21 cellular contexts compared by ENCODE assay signal in the genomic region with DNA sequence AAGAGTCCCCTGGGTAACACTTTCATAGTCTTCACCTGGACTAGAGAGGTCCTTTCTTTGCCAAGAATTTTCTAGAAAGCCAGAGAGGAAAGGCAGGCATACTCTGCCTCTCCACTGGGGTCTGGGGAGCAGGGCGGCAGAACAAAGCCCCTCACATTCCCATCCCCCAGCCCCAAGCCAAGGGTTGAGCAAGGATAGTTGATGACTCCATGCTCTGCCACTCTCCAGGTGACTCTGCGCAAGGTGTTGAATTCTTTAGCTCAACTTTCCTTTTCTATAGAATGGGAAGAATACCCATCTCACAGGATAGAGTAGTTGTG. TPM values are rescaled to one million over a fixed set of nuclear protein-coding genes. Genes with fewer than 3 reads are reported as not detected.
DNase-seq lines count a peak whose midpoint lies in the region; ATAC-seq, FAIRE-seq and TF ChIP-seq lines count a peak whose summit lies in the region.
"Had no signal": no experiment of that assay in that cellular context is flagged by ENCODE, and none has a peak within 500 bp of the region (broad histone marks: within the 10 kb centered on the region; RNA-seq: fewer than 3 reads in every experiment).

No MANE protein-coding gene starts in this region.

- H3K4me3 Mint-ChIP-seq in endothelial cell (ENCODE audit: unreplicated experiment) (peak overlapping the region; percentile 47), neural crest cell (peak overlapping the region; percentile 24)
- no peak overlapping the region for H3K4me3 Mint-ChIP-seq in stimulated activated memory B cell treated with anti-CD40 and anti-IgM and Interleukin-4, amounts not matched to agents 10 μg/mL and 1 μg/mL and 100 μg/mL, for 72 hours

- peak overlapping the region; percentile 43 for H2AFZ ChIP-seq in IMR-90 (replicated peaks; ENCODE audit: low read length, poor library complexity)
- H2AFZ ChIP-seq: GM23248 had no signal

- no peak overlapping the region for H3K4ac ChIP-seq in IMR-90 (ENCODE audit: low read depth, low read length)

- H3K9me3 Mint-ChIP-seq in endothelial cell (ENCODE audit: unreplicated experiment) = no peaks in the 10 kb centered on the region
- no peaks in the 10 kb centered on the region for H3K9me3 Mint-ChIP-seq in neural crest cell
- H3K9me3 Mint-ChIP-seq in stimulated activated memory B cell treated with anti-CD40 and anti-IgM and Interleukin-4, amounts not matched to agents 10 μg/mL and 1 μg/mL and 100 μg/mL, for 72 hours = no peaks in the 10 kb centered on the region

- H3K4me2 ChIP-seq in IMR-90 (ENCODE audit: low read depth, low read length) = no peak overlapping the region

- H2BK120ac ChIP-seq in IMR-90 (ENCODE audit: low read depth, low read length) = no peak overlapping the region

- H3K18ac ChIP-seq in IMR-90 (ENCODE audit: low read depth, low read length) = no peak overlapping the region

- H3K9me1 ChIP-seq in IMR-90 (ENCODE audit: insufficient read depth, low read length) = no peaks in the 10 kb centered on the region

- TF ChIP-seq POLR2A in IMR-90 (IDR thresholded peaks at IDR 0.05; ENCODE audit: low read depth, low read length) = no peak

- in situ Hi-C loops in IMR-90 (cut with MboI; ENCODE audit: low sequenced_read_pairs) = loop anchor here (5.0 to 25.0 kb wide), 2 partner anchors 298 to 1098 kb away; no protein-coding TSS in a partner anchor

- no peak overlapping the region for H4K91ac ChIP-seq in IMR-90 (ENCODE audit: insufficient read depth, low read depth, low read length)

- no peak overlapping the region for H4K8ac ChIP-seq in IMR-90 (ENCODE audit: low read depth in 2 of 2, low read length in 2 of 2)

- H3K56ac ChIP-seq in IMR-90 (ENCODE audit: extremely low read depth, insufficient read depth, low read length) = no peak overlapping the region

- peaks cover 16% of the 10 kb centered on the region for H4K20me1 ChIP-seq in IMR-90 (ENCODE audit: insufficient read depth, low read length)

- peaks cover 5% of the 10 kb centered on the region; the same call in 1 of the 2 replicates for H3K4me1 ChIP-seq in IMR-90 (ENCODE audit: control insufficient read depth, insufficient read depth, low read length)
- H3K4me1 ChIP-seq in heart right ventricle = peaks cover 0 to 27% (median 20%) of the 10 kb centered on the region in 9 donors
- H3K4me1 ChIP-seq: BE2C had no signal

- peaks cover 81% of the 10 kb centered on the region for H3K27me3 ChIP-seq in IMR-90 (ENCODE audit: control insufficient read depth, insufficient read depth, low read length)
- peaks cover 25 to 97% (median 94%) of the 10 kb centered on the region in 7 donors for H3K27me3 ChIP-seq in heart right ventricle

- H3K27ac ChIP-seq in IMR-90 (ENCODE audit: insufficient read depth, low read length) (no peak overlapping the region), heart right ventricle (no peak overlapping the region)
- H3K27ac ChIP-seq: GM23248 had no signal

- no peak overlapping the region for H2AK5ac ChIP-seq in IMR-90 (ENCODE audit: low read depth, low read length)

- POLR2A ChIA-PET in IMR-90 (lab: Charles Lee; ENCODE audit: unreplicated experiment) = no interaction called here

- H4K5ac ChIP-seq in IMR-90 (ENCODE audit: low read depth, low read length) = no peak overlapping the region

- dilution Hi-C loops in IMR-90 (cut with HindIII; ENCODE audit: low sequenced_read_pairs, unreplicated experiment) = no loop called here

- no peak for TF ChIP-seq CTCF in IMR-90 (conservative IDR thresholded peaks at IDR 0.05; ENCODE audit: low read depth, low read length)
- no peak for TF ChIP-seq CTCF in endothelial cell (IDR thresholded peaks at IDR 0.05; ENCODE audit: unreplicated experiment)
- TF ChIP-seq CTCF in neural crest cell (conservative IDR thresholded peaks at IDR 0.05) = no peak
- no peak for TF ChIP-seq CTCF in heart right ventricle (IDR thresholded peaks at IDR 0.05)

- no peak overlapping the region for H3K14ac ChIP-seq in IMR-90 (replicated peaks; ENCODE audit: low read depth, low read length)

- H3K9me3 ChIP-seq in IMR-90 (ENCODE audit: control insufficient read depth, insufficient read depth, low read length) (no peaks in the 10 kb centered on the region), heart right ventricle (no peaks in the 10 kb centered on the region)
- H3K9me3 ChIP-seq: BE2C, Caco-2 had no signal

- H3K27ac Mint-ChIP-seq in endothelial cell (ENCODE audit: unreplicated experiment) (no peak overlapping the region), neural crest cell (ENCODE audit: unreplicated experiment) (no peak overlapping the region)
- peak overlapping the region; percentile 9 for H3K27ac Mint-ChIP-seq in stimulated activated memory B cell treated with anti-CD40 and anti-IgM and Interleukin-4, amounts not matched to agents 10 μg/mL and 1 μg/mL and 100 μg/mL, for 72 hours
- H3K27ac Mint-ChIP-seq: CD4-positive, CD25-positive, alpha-beta regulatory T cell had no signal

- H3K36me3 ChIP-seq in IMR-90 (ENCODE audit: control insufficient read depth, insufficient read depth, low read length) (no peaks in the 10 kb centered on the region), heart right ventricle (no peaks in the 10 kb centered on the region)
- H3K36me3 ChIP-seq: BE2C had no signal

- no peak overlapping the region for H3K23ac ChIP-seq in IMR-90 (ENCODE audit: low read depth, low read length)

- ATAC-seq in IMR-90 (ENCODE audit: low read depth) (no peak), heart right ventricle (no peak), HG03521 (IDR thresholded peaks at IDR 0.05; ENCODE audit: unreplicated experiment) (no peak)
- ATAC-seq in stimulated activated memory B cell treated with anti-CD40 and anti-IgM and Interleukin-4, amounts not matched to agents 10 μg/mL and 1 μg/mL and 100 μg/mL, for 72 hours = no peak
- ATAC-seq: K562 had no signal

- no peak for DNase-seq in IMR-90
- no peak for DNase-seq in endothelial cell (ENCODE audit: low spot score)
- no peak for DNase-seq in neural crest cell (ENCODE audit: low read depth, low spot score)
- no peak for DNase-seq in heart right ventricle
- no peak for DNase-seq in stimulated activated CD4-positive, alpha-beta T cell treated with anti-CD3 and anti-CD28 coated beads, Interleukin-12 subunit alpha, Interleukin-12 subunit beta, amount 100 ng/mL, for 4 hours
- DNase-seq in RCC 7860 (ENCODE audit: low spot score) = no peak
- DNase-seq: ACHN; BE2C; C1 segment of cervical spinal cord; CD4-positive, CD25-positive, alpha-beta regulatory T cell; GM23248; HCEC 1CT had no signal

- no CpG with 5 or more reads among the region's 2 CpGs for WGBS in IMR-90 (ENCODE audit: extremely low coverage in 2 of 2, insufficient read length in 1 of 2), 2 experiments
- 33 to 51% methylated on average over 2 of the region's 2 CpGs for WGBS in heart right ventricle, 2 donors

- no peak for TF ChIP-seq RAD21 in IMR-90 (IDR thresholded peaks at IDR 0.05; ENCODE audit: low read length)

- H2BK20ac ChIP-seq in IMR-90 (ENCODE audit: low read depth, low read length) = no peak overlapping the region

- no peak for FAIRE-seq in RCC 7860 (lab: Jason Lieb, UNC)
- FAIRE-seq: A204.1, D721Med, G401.6, GM12891, GM18507, K562 had no signal

- H3K36me3 Mint-ChIP-seq in endothelial cell (ENCODE audit: low read depth, unreplicated experiment) (peaks cover 4% of the 10 kb centered on the region), neural crest cell (ENCODE audit: low read depth) (no peaks in the 10 kb centered on the region)
- H3K36me3 Mint-ChIP-seq in stimulated activated memory B cell treated with anti-CD40 and anti-IgM and Interleukin-4, amounts not matched to agents 10 μg/mL and 1 μg/mL and 100 μg/mL, for 72 hours = no peaks in the 10 kb centered on the region
- H3K36me3 Mint-ChIP-seq: CD4-positive, CD25-positive, alpha-beta regulatory T cell had no signal

- BruUV-seq in IMR-90 (replicated peaks; lab: Mats Ljungman, UMichigan) = no TSS peak

- H3K4me1 Mint-ChIP-seq in endothelial cell (ENCODE audit: unreplicated experiment) = peaks cover 13% of the 10 kb centered on the region
- peaks cover 4% of the 10 kb centered on the region for H3K4me1 Mint-ChIP-seq in neural crest cell
- peaks cover 56% of the 10 kb centered on the region for H3K4me1 Mint-ChIP-seq in stimulated activated memory B cell treated with anti-CD40 and anti-IgM and Interleukin-4, amounts not matched to agents 10 μg/mL and 1 μg/mL and 100 μg/mL, for 72 hours

- H3K27me3 Mint-ChIP-seq in endothelial cell (ENCODE audit: unreplicated experiment) (peaks cover 23% of the 10 kb centered on the region), neural crest cell (ENCODE audit: low read depth) (peaks cover 96% of the 10 kb centered on the region)
- no peaks in the 10 kb centered on the region for H3K27me3 Mint-ChIP-seq in stimulated activated memory B cell treated with anti-CD40 and anti-IgM and Interleukin-4, amounts not matched to agents 10 μg/mL and 1 μg/mL and 100 μg/mL, for 72 hours

- no peak overlapping the region for H2AK9ac ChIP-seq in IMR-90 (replicated peaks; ENCODE audit: low read depth, low read length, poor library complexity)

- no peak overlapping the region for H2BK15ac ChIP-seq in IMR-90 (ENCODE audit: low read depth, low read length)

- no peaks in the 10 kb centered on the region for H3K79me1 ChIP-seq in IMR-90 (ENCODE audit: low read depth in 1 of 2, low read length in 2 of 2)

- CTCF ChIA-PET in IMR-90 (lab: Yijun Ruan, JAX) = interaction anchor here (1.2 kb wide), 1 partner anchor 118 kb away, joined by 3 read pairs; no protein-coding TSS in a partner anchor

- H3K9ac ChIP-seq in IMR-90 (ENCODE audit: low read depth, low read length) = no peak overlapping the region
- H3K9ac ChIP-seq: GM23248 had no signal

- intact Hi-C loops in IMR-90 (cut with micrococcal nuclease) (loop anchor here (5.0 kb wide), 1 partner anchor 453 kb away; no protein-coding TSS in a partner anchor), heart right ventricle (cut with DNase I) (loop anchor here in 6 of 10 donors (5.0 to 10.0 kb wide), 3 partner anchors 161 to 453 kb away; partner anchors contain the start of gene LDAH (in 1 of the 6))

- H3K4me3 ChIP-seq in IMR-90 (ENCODE audit: insufficient read depth, low read depth, low read length) (no peak overlapping the region), heart right ventricle (peak overlapping the region in 1 of 10 donors; percentile 6)
- H3K4me3 ChIP-seq: GM23248, K562 had no signal

- no peak overlapping the region for H2BK5ac ChIP-seq in IMR-90 (ENCODE audit: low read depth, low read length, poor library complexity, severe bottlenecking)

RNA-seq across cellular contexts. Expression of gene GDF7, which starts 2.9 kb away (rescaled TPM):
- total RNA-seq in IMR-90 (2012; rRNA removed) (under 0.01 TPM in 2 replicates), endothelial cell (ENCODE audit: unreplicated experiment) (11.2 TPM), neural crest cell (0.36 and 0.40 TPM in 2 replicates), heart right ventricle (1 to 10 TPM in 1 of 10 donors, under 1 TPM in 9; 0.10 to 1.2 (median 0.66) TPM)
- polyA plus RNA-seq in IMR-90 (2012; rRNA removed) (0.02 TPM in 1 of 2 replicates, not detected in the other), heart right ventricle (under 1 TPM; 0.17 to 0.37 TPM)
- polyA plus RNA-seq in IMR-90 (2012; cell fraction: cytosol; rRNA removed) = under 0.01 and 0.01 TPM in 2 replicates
- 0.03 and 0.10 TPM in 2 replicates for polyA plus RNA-seq in IMR-90 (2012; cell fraction: nucleus; rRNA removed; ENCODE audit: low replicate concordance)
- total RNA-seq: GM23248, K562 had no signal

RNA-seq across cellular contexts. Expression of gene HS1BP3, which starts 13.1 kb away (rescaled TPM):
- total RNA-seq in IMR-90 (2012; rRNA removed) (9.0 and 10.3 TPM in 2 replicates), endothelial cell (ENCODE audit: unreplicated experiment) (33.6 TPM), neural crest cell (19.4 and 19.6 TPM in 2 replicates), heart right ventricle (10 to 100 TPM; 11.3 to 26.3 (median 16.1) TPM)
- polyA plus RNA-seq in IMR-90 (2012; rRNA removed) (13.6 and 14.8 TPM in 2 replicates), heart right ventricle (10 to 100 TPM; 16.8 to 24.6 TPM)
- polyA plus RNA-seq in IMR-90 (2012; cell fraction: cytosol; rRNA removed) = 12.6 and 13.7 TPM in 2 replicates
- 34.4 and 38.9 TPM in 2 replicates for polyA plus RNA-seq in IMR-90 (2012; cell fraction: nucleus; rRNA removed; ENCODE audit: low replicate concordance)
